11 cellular contexts compared by ENCODE assay signal in genomic region chr11:128965485-128965884, GRCh38. TPM values are rescaled to one million over a fixed set of nuclear protein-coding genes. Genes with fewer than 3 reads are reported as not detected.
A peak's percentile ranks its signal among the peaks of the same experiment; 100 is the strongest.
DNase-seq lines count a peak whose midpoint lies in the region; ATAC-seq and TF ChIP-seq lines count a peak whose summit lies in the region.
"Had no signal": no experiment of that assay in that cellular context is flagged by ENCODE, and none has a peak within 500 bp of the region (broad histone marks: within the 10 kb centered on the region; RNA-seq: fewer than 3 reads in every experiment).

No MANE protein-coding gene starts in this region.

- no peak for TF ChIP-seq CTCF in GM12865 (IDR thresholded peaks at IDR 0.05; ENCODE audit: insufficient read depth, low read depth, low read length, missing control alignments)
- TF ChIP-seq CTCF in lower leg skin (IDR thresholded peaks at IDR 0.05) = no peak
- no peak for TF ChIP-seq CTCF in BE2C (IDR thresholded peaks at IDR 0.05; ENCODE audit: low read depth, low read length)
- TF ChIP-seq CTCF in endodermal cell (conservative IDR thresholded peaks at IDR 0.05) = no peak

- no peaks in the 10 kb centered on the region for H3K9me3 Mint-ChIP-seq in activated T-helper 2 cell treated with anti-CD3 and anti-CD28 coated beads, Interferon-gamma antibody, Interleukin-2, Interleukin-4, amounts not matched to agents 10 μg/mL and 5 μg/mL and 100 μg/mL, durations not matched to agents 14 hours and 24 hours and 36 hours
- H3K9me3 Mint-ChIP-seq in endodermal cell = no peaks in the 10 kb centered on the region

- H3K27me3 ChIP-seq in BE2C (peaks cover 9% of the 10 kb centered on the region), endodermal cell (ENCODE audit: control insufficient read depth, insufficient read depth, low read length, poor library complexity, severe bottlenecking) (no peaks in the 10 kb centered on the region)

- no peak for TF ChIP-seq POLR2A in lower leg skin (IDR thresholded peaks at IDR 0.05)

- no peak overlapping the region for H3K27ac Mint-ChIP-seq in activated T-helper 2 cell treated with anti-CD3 and anti-CD28 coated beads, Interferon-gamma antibody, Interleukin-2, Interleukin-4, amounts not matched to agents 10 μg/mL and 5 μg/mL and 100 μg/mL, durations not matched to agents 14 hours and 24 hours and 36 hours
- H3K27ac Mint-ChIP-seq in endodermal cell = no peak overlapping the region

- ATAC-seq in GM19438 (IDR thresholded peaks at IDR 0.05; ENCODE audit: low read depth, unreplicated experiment) = peak; percentile 89
- ATAC-seq in HG03097 (IDR thresholded peaks at IDR 0.05; ENCODE audit: low FRiP score, unreplicated experiment) = peak; percentile 93
- ATAC-seq: left colon had no signal

- peaks cover 55% of the 10 kb centered on the region for H3K4me1 Mint-ChIP-seq in activated T-helper 2 cell treated with anti-CD3 and anti-CD28 coated beads, Interferon-gamma antibody, Interleukin-2, Interleukin-4, amounts not matched to agents 10 μg/mL and 5 μg/mL and 100 μg/mL, durations not matched to agents 14 hours and 24 hours and 36 hours (ENCODE audit: low read depth)
- H3K4me1 Mint-ChIP-seq in endodermal cell = peaks cover 13% of the 10 kb centered on the region

- H3K4me3 ChIP-seq in GM12865 (ENCODE audit: low read depth, low read length) (no peak overlapping the region), lower leg skin (ENCODE audit: low read depth, poor library complexity, severe bottlenecking) (no peak overlapping the region), BE2C (ENCODE audit: low read depth, low read length) (no peak overlapping the region), endodermal cell (ENCODE audit: low read length) (no peak overlapping the region)

- H3K4me3 Mint-ChIP-seq in activated T-helper 2 cell treated with anti-CD3 and anti-CD28 coated beads, Interferon-gamma antibody, Interleukin-2, Interleukin-4, amounts not matched to agents 10 μg/mL and 5 μg/mL and 100 μg/mL, durations not matched to agents 14 hours and 24 hours and 36 hours (ENCODE audit: low read depth) = peak overlapping the region; percentile 9
- no peak overlapping the region for H3K4me3 Mint-ChIP-seq in endodermal cell

- H3K27ac ChIP-seq in endodermal cell (ENCODE audit: low read depth, low read length) = no peak overlapping the region

- H3K36me3 Mint-ChIP-seq in activated T-helper 2 cell treated with anti-CD3 and anti-CD28 coated beads, Interferon-gamma antibody, Interleukin-2, Interleukin-4, amounts not matched to agents 10 μg/mL and 5 μg/mL and 100 μg/mL, durations not matched to agents 14 hours and 24 hours and 36 hours (ENCODE audit: low read depth) = peaks cover 13% of the 10 kb centered on the region
- H3K36me3 Mint-ChIP-seq in endodermal cell (ENCODE audit: low read depth) = peaks cover 21% of the 10 kb centered on the region

- no peaks in the 10 kb centered on the region for H3K36me3 ChIP-seq in BE2C
- peaks cover 18% of the 10 kb centered on the region for H3K36me3 ChIP-seq in endodermal cell (ENCODE audit: control insufficient read depth, insufficient read depth, low read length)

- no peak overlapping the region for H3K9ac ChIP-seq in endodermal cell (ENCODE audit: extremely low read depth, low read length, poor library complexity, severe bottlenecking)

- H3K9me3 ChIP-seq in BE2C = no peaks in the 10 kb centered on the region
- no peaks in the 10 kb centered on the region for H3K9me3 ChIP-seq in endodermal cell (ENCODE audit: control insufficient read depth, low read length)

- H3K4me1 ChIP-seq in BE2C (no peaks in the 10 kb centered on the region), endodermal cell (ENCODE audit: control insufficient read depth, insufficient read depth, low read length) (no peaks in the 10 kb centered on the region)

- intact Hi-C loops in activated T-helper 2 cell treated with anti-CD3 and anti-CD28 coated beads, Interferon-gamma antibody, Interleukin-2, Interleukin-4, amounts not matched to agents 10 μg/mL and 5 μg/mL and 100 μg/mL, durations not matched to agents 14 hours and 24 hours and 36 hours (cut with micrococcal nuclease) = loop anchor here (2.0 to 10.0 kb wide), 3 partner anchors 21 to 931 kb away; no protein-coding TSS in a partner anchor
- intact Hi-C loops in lower leg skin (cut with DNase I; ENCODE audit: low total_unique reads) = no loop called here

- DNase-seq in GM12865 (ENCODE audit: low read depth) (peak; percentile 52), lower leg skin (ENCODE audit: low spot score in 2 of 2) (no peak), BE2C (no peak), endodermal cell (no peak), hippocampal formation (lab: John Stamatoyannopoulos, UW) (no peak)
- DNase-seq in activated T-helper 2 cell treated with anti-CD3 and anti-CD28 coated beads, Interferon-gamma antibody, Interleukin-2, Interleukin-4, amounts not matched to agents 10 μg/mL and 5 μg/mL and 100 μg/mL, durations not matched to agents 14 hours and 24 hours and 36 hours (ENCODE audit: low spot score) = no peak
- DNase-seq: left colon; stimulated activated CD4-positive, alpha-beta T cell treated with anti-CD3 and anti-CD28 coated beads, Interleukin-1b, Interleukin-23, amount 100 ng/mL, for 48 hours had no signal

- peaks cover 1% of the 10 kb centered on the region for H3K27me3 Mint-ChIP-seq in activated T-helper 2 cell treated with anti-CD3 and anti-CD28 coated beads, Interferon-gamma antibody, Interleukin-2, Interleukin-4, amounts not matched to agents 10 μg/mL and 5 μg/mL and 100 μg/mL, durations not matched to agents 14 hours and 24 hours and 36 hours (ENCODE audit: low read depth)
- H3K27me3 Mint-ChIP-seq in endodermal cell (ENCODE audit: insufficient read depth) = no peaks in the 10 kb centered on the region

- 45 to 50% methylated on average over 4 of the region's 4 CpGs for WGBS in lower leg skin, 2 donors
- WGBS in endodermal cell (ENCODE audit: insufficient coverage in 1 of 2, insufficient read length in 1 of 2), 2 experiments = 58 to 67% methylated on average over 3 to 4 of the region's 4 CpGs

RNA-seq across cellular contexts. Expression of gene TP53AIP1, which starts 22.8 kb away (rescaled TPM):
- not detected in 2 replicates for total RNA-seq in activated T-helper 2 cell treated with anti-CD3 and anti-CD28 coated beads, Interferon-gamma antibody, Interleukin-2, Interleukin-4, amounts not matched to agents 10 μg/mL and 5 μg/mL and 100 μg/mL, durations not matched to agents 14 hours and 24 hours and 36 hours
- total RNA-seq in lower leg skin (10 to 100 TPM in 3 of 4 donors, 1 to 10 TPM in 1; 9.2 to 17.3 (median 16.2) TPM), endodermal cell (not detected)
- not detected for polyA plus RNA-seq in BE2C (2012; ENCODE audit: insufficient read depth, insufficient read length, low read depth)
- not detected for polyA plus RNA-seq in endodermal cell (2013, experiment 1 of 2)
- 0.12 TPM for polyA plus RNA-seq in endodermal cell (2013, experiment 2 of 2)
- total RNA-seq: LHCN-M2 had no signal

Comparison
In these comparisons a context has a peak if more than half of its experiments do, and no peak if none do; other contexts are left out.
1. RNA of gene TP53AIP1, which starts 22.8 kb away (total RNA-seq): 9.2 to 17.3 TPM in lower leg skin; not detected in activated T-helper 2 cell treated with anti-CD3 and anti-CD28 coated beads, Interferon-gamma antibody, Interleukin-2, Interleukin-4, amounts not matched to agents 10 μg/mL and 5 μg/mL and 100 μg/mL, durations not matched to agents 14 hours and 24 hours and 36 hours and not detected in endodermal cell; every median in the first group is over 10 times any median in the second.